ENCODE assay signal across 8 cellular contexts in genomic region chr2:178480227-178481181, GRCh38. TPM values are rescaled to one million over a fixed set of nuclear protein-coding genes. Genes with fewer than 3 reads are reported as not detected.
A peak's percentile ranks its signal among the peaks of the same experiment; 100 is the strongest.
DNase-seq lines count a peak whose midpoint lies in the region; ATAC-seq, FAIRE-seq and TF ChIP-seq lines count a peak whose summit lies in the region.

Gene PLEKHA3 (plus strand): TSS chr2:178480457. CDS start chr2:178480870, 413 bp downstream.

- CTCF ChIA-PET in T-cell (lab: Charles Lee) = interaction anchor here in 1 of 2 donors (1.2 kb wide), 1 partner anchor 82 kb away, joined by 3 read pairs; no protein-coding TSS in a partner anchor

- DNase-seq in GM12892 (ENCODE audit: insufficient read length) = peak; percentile 64
- peak; percentile 63 to 92 (median 89) for DNase-seq in NCI-H1417 (lab: John Stamatoyannopoulos, UW)
- DNase-seq in T-cell = peak; percentile 35 to 79 (median 60)
- DNase-seq in heart left ventricle = peak; percentile 98 to 99 (median 98)
- DNase-seq in posterior cingulate gyrus = peak; percentile 83 to 99 (median 90)
- peak; percentile 97 to 98 for DNase-seq in upper lobe of left lung

- no peaks in the 10 kb centered on the region for H3K9me3 ChIP-seq in heart left ventricle
- H3K9me3 ChIP-seq in upper lobe of left lung = no peaks in the 10 kb centered on the region

- WGBS in adipose tissue, 3 donors = 0% methylated on average over 64 to 92 of the region's 92 CpGs
- 0 to 1% (median 1%) methylated on average over 20 to 92 of the region's 92 CpGs for WGBS in heart left ventricle, 4 donors
- 0% methylated on average over 17 to 53 of the region's 92 CpGs for WGBS in upper lobe of left lung, 2 donors

- H3K27me3 ChIP-seq in heart left ventricle (no peaks in the 10 kb centered on the region), upper lobe of left lung (no peaks in the 10 kb centered on the region)

- POLR2A ChIA-PET in T-cell (lab: Charles Lee) = no interaction called here

- H3K36me3 ChIP-seq in heart left ventricle = peaks cover 0 to 1% (median 0%) of the 10 kb centered on the region in 9 donors
- no peaks in the 10 kb centered on the region for H3K36me3 ChIP-seq in upper lobe of left lung

- peaks cover 53 to 63% (median 53%) of the 10 kb centered on the region in 3 donors for H3K4me1 Mint-ChIP-seq in T-cell

- peak within 1 kb of the TSS; percentile 98 to 99 for H3K27ac Mint-ChIP-seq in T-cell

- TF ChIP-seq POLR2A in GM12892 (IDR thresholded peaks at IDR 0.05; ENCODE audit: low read depth, low read length) (peak; percentile 42; the same call in 1 of the 2 replicates), heart left ventricle (IDR thresholded peaks at IDR 0.05) (peak in 1 of 2 donors; percentile 88), upper lobe of left lung (IDR thresholded peaks at IDR 0.05) (peak in 3 of 4 donors; percentile 87 to 93 (median 88))

- H3K27ac ChIP-seq in adipose tissue (ENCODE audit: low read depth, low read length) (peak within 1 kb of the TSS; percentile 43), heart left ventricle (peak within 1 kb of the TSS; percentile 51 to 97 (median 94)), upper lobe of left lung (peak within 1 kb of the TSS; percentile 89 to 97 (median 94))

- H3K36me3 Mint-ChIP-seq in T-cell = peaks cover 3% of the 10 kb centered on the region

- peak within 1 kb of the TSS; percentile 49 to 92 (median 79) for H3K4me3 ChIP-seq in heart left ventricle
- peak within 1 kb of the TSS; percentile 68 to 91 (median 86) for H3K4me3 ChIP-seq in upper lobe of left lung

- H3K4me1 ChIP-seq in heart left ventricle (peaks cover 5 to 67% (median 53%) of the 10 kb centered on the region in 12 donors), upper lobe of left lung (peaks cover 29 to 58% (median 52%) of the 10 kb centered on the region in 4 donors)

- peak in 1 of 4 donors; percentile 16 for TF ChIP-seq EP300 in upper lobe of left lung (IDR thresholded peaks at IDR 0.05)

- no peaks in the 10 kb centered on the region for H3K27me3 Mint-ChIP-seq in T-cell

- FAIRE-seq in GM12892 (lab: Jason Lieb, UNC) = peak; percentile 96

- intact Hi-C loops in heart left ventricle (cut with DNase I) (loop anchor here in 4 of 10 donors (2.0 to 5.0 kb wide), 2 partner anchors 42 kb away; no protein-coding TSS in a partner anchor), posterior cingulate gyrus (cut with DNase I) (no loop called here)

- H3K9me3 Mint-ChIP-seq in T-cell = no peaks in the 10 kb centered on the region

- ATAC-seq in HG02763 (IDR thresholded peaks at IDR 0.05; ENCODE audit: unreplicated experiment) = peak; percentile 71
- peak; percentile 56 to 65 (median 61) for ATAC-seq in T-cell (replicated peaks in 1 of 4)
- ATAC-seq in heart left ventricle = peak; percentile 79 to 96 (median 90)
- peak; percentile 96 for ATAC-seq in upper lobe of left lung (ENCODE audit: low FRiP score in 2 of 2)

- TF ChIP-seq CTCF in heart left ventricle (IDR thresholded peaks at IDR 0.05) (no peak), upper lobe of left lung (IDR thresholded peaks at IDR 0.05) (peak in 1 of 6 experiments; percentile 38)

- H3K4me3 Mint-ChIP-seq in T-cell = peak within 1 kb of the TSS; percentile 96 to 98 (median 98)

RNA-seq across cellular contexts. Expression of gene PLEKHA3, which starts in this region (rescaled TPM):
- 8.4 TPM for polyA plus RNA-seq in GM12892 (2012; ENCODE audit: missing spikeins)
- 10 to 100 TPM; 21.9 to 28.9 (median 24.8) TPM for total RNA-seq in T-cell
- 1 to 10 TPM; 1.7 to 7.0 (median 6.1) TPM for polyA plus RNA-seq in adipose tissue
- 10 to 100 TPM; 10.2 to 50.4 (median 40.5) TPM for total RNA-seq in heart left ventricle
- polyA plus RNA-seq in heart left ventricle = 10 to 100 TPM in 1 of 2 donors, 1 to 10 TPM in 1; 3.0 to 11.0 TPM
- total RNA-seq in upper lobe of left lung = 10 to 100 TPM in 5 of 6 donors, 1 to 10 TPM in 1; 5.2 to 28.9 (median 14.8) TPM

Comparison
In these comparisons a context has a peak if more than half of its experiments do, and no peak if none do; other contexts are left out.
1. Peak in every context shown above with its lines: DNase-seq, ATAC-seq, H3K4me3 ChIP-seq and H3K27ac ChIP-seq.
2. H3K27ac ChIP-seq: peak in every context shown above with its lines; median percentile 94 in upper lobe of left lung; 94 in heart left ventricle; 43 in adipose tissue.